Comparison of ENCODE assay signal across 1 cellular context in genomic region chr14:99467338-99468075, GRCh38.
TF ChIP-seq lines count a peak whose summit lies in the region.

No MANE protein-coding gene starts in this region.

TF ChIP-seq in SK-N-SH treated with all-trans-retinoic acid at 6 μM for 48 hours, 23 proteins besides CTCF, POLR2A, EP300 and RAD21 (continued from another document):
- TF ChIP-seq PATZ1 (CRISPR knock-in tag; IDR thresholded peaks at IDR 0.05; ENCODE audit: borderline replicate concordance) = no peak
TF ChIP-seq in SK-N-SH treated with all-trans-retinoic acid at 6 μM for 48 hours: peak in this region for 0.
